ENCODE assay signal across 1 cellular context in the genomic region with DNA sequence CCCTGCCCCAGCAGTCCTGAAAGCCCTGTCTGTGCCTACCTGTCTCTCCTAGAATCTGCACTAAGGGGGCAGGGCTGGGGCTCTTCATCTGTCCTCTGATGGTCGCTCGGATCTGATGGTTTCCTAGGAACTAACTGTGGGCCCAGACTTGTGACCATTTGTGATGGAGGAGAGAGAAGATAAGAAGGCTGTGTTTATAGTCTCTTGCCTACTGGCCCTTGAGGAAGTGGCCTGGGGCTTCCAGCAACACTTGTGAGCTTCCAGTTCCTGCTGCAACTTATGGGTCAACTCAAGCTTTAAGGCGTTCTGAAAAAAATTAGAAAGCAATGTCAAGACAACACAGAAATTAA.
TF ChIP-seq lines count a peak whose summit lies in the region.

No MANE protein-coding gene starts in this region.

TF ChIP-seq in H1, 55 proteins besides CTCF, POLR2A, EP300 and RAD21:
- TF ChIP-seq, protein P1, sequence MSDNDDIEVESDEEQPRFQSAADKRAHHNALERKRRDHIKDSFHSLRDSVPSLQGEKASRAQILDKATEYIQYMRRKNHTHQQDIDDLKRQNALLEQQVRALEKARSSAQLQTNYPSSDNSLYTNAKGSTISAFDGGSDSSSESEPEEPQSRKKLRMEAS (IDR thresholded peaks at IDR 0.05), result no peak
- TF ChIP-seq KDM4A (IDR thresholded peaks at IDR 0.05; ENCODE audit: low read depth, low read length, severe bottlenecking), result no peak
- TF ChIP-seq SUZ12 (IDR thresholded peaks at IDR 0.05; ENCODE audit: low read length), result no peak
- TF ChIP-seq, protein P2, sequence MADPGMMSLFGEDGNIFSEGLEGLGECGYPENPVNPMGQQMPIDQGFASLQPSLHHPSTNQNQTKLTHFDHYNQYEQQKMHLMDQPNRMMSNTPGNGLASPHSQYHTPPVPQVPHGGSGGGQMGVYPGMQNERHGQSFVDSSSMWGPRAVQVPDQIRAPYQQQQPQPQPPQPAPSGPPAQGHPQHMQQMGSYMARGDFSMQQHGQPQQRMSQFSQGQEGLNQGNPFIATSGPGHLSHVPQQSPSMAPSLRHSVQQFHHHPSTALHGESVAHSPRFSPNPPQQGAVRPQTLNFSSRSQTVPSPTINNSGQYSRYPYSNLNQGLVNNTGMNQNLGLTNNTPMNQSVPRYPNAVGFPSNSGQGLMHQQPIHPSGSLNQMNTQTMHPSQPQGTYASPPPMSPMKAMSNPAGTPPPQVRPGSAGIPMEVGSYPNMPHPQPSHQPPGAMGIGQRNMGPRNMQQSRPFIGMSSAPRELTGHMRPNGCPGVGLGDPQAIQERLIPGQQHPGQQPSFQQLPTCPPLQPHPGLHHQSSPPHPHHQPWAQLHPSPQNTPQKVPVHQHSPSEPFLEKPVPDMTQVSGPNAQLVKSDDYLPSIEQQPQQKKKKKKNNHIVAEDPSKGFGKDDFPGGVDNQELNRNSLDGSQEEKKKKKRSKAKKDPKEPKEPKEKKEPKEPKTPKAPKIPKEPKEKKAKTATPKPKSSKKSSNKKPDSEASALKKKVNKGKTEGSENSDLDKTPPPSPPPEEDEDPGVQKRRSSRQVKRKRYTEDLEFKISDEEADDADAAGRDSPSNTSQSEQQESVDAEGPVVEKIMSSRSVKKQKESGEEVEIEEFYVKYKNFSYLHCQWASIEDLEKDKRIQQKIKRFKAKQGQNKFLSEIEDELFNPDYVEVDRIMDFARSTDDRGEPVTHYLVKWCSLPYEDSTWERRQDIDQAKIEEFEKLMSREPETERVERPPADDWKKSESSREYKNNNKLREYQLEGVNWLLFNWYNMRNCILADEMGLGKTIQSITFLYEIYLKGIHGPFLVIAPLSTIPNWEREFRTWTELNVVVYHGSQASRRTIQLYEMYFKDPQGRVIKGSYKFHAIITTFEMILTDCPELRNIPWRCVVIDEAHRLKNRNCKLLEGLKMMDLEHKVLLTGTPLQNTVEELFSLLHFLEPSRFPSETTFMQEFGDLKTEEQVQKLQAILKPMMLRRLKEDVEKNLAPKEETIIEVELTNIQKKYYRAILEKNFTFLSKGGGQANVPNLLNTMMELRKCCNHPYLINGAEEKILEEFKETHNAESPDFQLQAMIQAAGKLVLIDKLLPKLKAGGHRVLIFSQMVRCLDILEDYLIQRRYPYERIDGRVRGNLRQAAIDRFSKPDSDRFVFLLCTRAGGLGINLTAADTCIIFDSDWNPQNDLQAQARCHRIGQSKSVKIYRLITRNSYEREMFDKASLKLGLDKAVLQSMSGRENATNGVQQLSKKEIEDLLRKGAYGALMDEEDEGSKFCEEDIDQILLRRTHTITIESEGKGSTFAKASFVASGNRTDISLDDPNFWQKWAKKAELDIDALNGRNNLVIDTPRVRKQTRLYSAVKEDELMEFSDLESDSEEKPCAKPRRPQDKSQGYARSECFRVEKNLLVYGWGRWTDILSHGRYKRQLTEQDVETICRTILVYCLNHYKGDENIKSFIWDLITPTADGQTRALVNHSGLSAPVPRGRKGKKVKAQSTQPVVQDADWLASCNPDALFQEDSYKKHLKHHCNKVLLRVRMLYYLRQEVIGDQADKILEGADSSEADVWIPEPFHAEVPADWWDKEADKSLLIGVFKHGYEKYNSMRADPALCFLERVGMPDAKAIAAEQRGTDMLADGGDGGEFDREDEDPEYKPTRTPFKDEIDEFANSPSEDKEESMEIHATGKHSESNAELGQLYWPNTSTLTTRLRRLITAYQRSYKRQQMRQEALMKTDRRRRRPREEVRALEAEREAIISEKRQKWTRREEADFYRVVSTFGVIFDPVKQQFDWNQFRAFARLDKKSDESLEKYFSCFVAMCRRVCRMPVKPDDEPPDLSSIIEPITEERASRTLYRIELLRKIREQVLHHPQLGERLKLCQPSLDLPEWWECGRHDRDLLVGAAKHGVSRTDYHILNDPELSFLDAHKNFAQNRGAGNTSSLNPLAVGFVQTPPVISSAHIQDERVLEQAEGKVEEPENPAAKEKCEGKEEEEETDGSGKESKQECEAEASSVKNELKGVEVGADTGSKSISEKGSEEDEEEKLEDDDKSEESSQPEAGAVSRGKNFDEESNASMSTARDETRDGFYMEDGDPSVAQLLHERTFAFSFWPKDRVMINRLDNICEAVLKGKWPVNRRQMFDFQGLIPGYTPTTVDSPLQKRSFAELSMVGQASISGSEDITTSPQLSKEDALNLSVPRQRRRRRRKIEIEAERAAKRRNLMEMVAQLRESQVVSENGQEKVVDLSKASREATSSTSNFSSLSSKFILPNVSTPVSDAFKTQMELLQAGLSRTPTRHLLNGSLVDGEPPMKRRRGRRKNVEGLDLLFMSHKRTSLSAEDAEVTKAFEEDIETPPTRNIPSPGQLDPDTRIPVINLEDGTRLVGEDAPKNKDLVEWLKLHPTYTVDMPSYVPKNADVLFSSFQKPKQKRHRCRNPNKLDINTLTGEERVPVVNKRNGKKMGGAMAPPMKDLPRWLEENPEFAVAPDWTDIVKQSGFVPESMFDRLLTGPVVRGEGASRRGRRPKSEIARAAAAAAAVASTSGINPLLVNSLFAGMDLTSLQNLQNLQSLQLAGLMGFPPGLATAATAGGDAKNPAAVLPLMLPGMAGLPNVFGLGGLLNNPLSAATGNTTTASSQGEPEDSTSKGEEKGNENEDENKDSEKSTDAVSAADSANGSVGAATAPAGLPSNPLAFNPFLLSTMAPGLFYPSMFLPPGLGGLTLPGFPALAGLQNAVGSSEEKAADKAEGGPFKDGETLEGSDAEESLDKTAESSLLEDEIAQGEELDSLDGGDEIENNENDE (IDR thresholded peaks at IDR 0.05; ENCODE audit: insufficient replicate concordance, low read length), result no peak
- no peak for TF ChIP-seq BRCA1 (IDR thresholded peaks at IDR 0.05; ENCODE audit: low read depth, low read length)
- TF ChIP-seq TAF7 (optimal IDR thresholded peaks at IDR 0.05; ENCODE audit: borderline replicate concordance, low read depth, low read length), result no peak
- no peak for TF ChIP-seq ZNF274 (IDR thresholded peaks at IDR 0.05; ENCODE audit: borderline replicate concordance, extremely low read depth, low read length)
- no peak for TF ChIP-seq EGR1 (IDR thresholded peaks at IDR 0.05; ENCODE audit: borderline replicate concordance, low read depth, low read length)
- TF ChIP-seq RXRA (IDR thresholded peaks at IDR 0.05; ENCODE audit: insufficient read depth, low read depth, low read length), result no peak
- no peak for TF ChIP-seq NRF1 (IDR thresholded peaks at IDR 0.05; ENCODE audit: low read depth, low read length)
- TF ChIP-seq, protein P3, sequence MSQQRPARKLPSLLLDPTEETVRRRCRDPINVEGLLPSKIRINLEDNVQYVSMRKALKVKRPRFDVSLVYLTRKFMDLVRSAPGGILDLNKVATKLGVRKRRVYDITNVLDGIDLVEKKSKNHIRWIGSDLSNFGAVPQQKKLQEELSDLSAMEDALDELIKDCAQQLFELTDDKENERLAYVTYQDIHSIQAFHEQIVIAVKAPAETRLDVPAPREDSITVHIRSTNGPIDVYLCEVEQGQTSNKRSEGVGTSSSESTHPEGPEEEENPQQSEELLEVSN (IDR thresholded peaks at IDR 0.05), result no peak
- no peak for TF ChIP-seq CEBPB (IDR thresholded peaks at IDR 0.05; ENCODE audit: low read depth, low read length)
- TF ChIP-seq SRF (IDR thresholded peaks at IDR 0.05; ENCODE audit: low read depth, low read length), result no peak
- TF ChIP-seq SIX5 (IDR thresholded peaks at IDR 0.05; ENCODE audit: low read depth, low read length), result no peak
- no peak for TF ChIP-seq MAFK (IDR thresholded peaks at IDR 0.05; ENCODE audit: low read depth, low read length)
- TF ChIP-seq, protein P4, sequence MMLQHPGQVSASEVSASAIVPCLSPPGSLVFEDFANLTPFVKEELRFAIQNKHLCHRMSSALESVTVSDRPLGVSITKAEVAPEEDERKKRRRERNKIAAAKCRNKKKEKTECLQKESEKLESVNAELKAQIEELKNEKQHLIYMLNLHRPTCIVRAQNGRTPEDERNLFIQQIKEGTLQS (IDR thresholded peaks at IDR 0.05; ENCODE audit: insufficient read depth, low read depth, low read length), result no peak
- TF ChIP-seq BACH1 (IDR thresholded peaks at IDR 0.05; ENCODE audit: low read length), result no peak
- no peak for TF ChIP-seq RBBP5 (IDR thresholded peaks at IDR 0.05; ENCODE audit: borderline replicate concordance, low read depth, low read length)
